Comparison of ENCODE assay signal across 19 cellular contexts in the genomic region with DNA sequence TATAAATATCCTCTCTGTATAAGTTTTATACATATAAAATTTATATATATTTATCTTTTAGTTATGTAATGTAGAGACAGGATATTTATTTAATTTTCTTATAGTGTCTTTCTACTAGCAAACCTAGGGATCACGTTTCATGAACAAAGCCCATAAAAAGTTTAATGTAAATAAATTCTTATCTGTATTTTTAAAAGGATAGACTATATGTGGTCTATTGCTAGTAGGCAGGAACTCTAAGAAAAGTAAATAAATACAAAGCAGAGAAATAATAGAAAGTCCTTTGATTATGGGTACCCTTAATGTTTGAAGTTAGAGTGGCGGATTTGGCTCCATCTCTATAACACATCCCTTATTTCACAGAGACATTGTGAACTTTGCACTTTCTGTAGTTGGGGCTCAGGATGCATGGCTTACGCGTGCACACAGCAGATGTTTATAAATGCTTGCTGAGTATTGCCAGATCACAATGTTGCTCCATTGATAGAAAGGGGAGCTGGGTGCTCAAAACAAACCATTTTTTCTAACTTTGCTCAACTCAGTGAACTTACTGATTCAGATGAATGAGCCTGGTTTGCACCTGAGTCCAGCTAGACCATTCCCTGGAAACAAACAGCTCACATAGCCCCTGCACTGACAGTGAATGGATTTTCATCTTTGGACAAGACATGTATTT.
DNase-seq lines count a peak whose midpoint lies in the region; ATAC-seq, FAIRE-seq and TF ChIP-seq lines count a peak whose summit lies in the region.
"Had no signal": no experiment of that assay in that cellular context is flagged by ENCODE, and none has a peak within 500 bp of the region (broad histone marks: within the 10 kb centered on the region; RNA-seq: fewer than 3 reads in every experiment).

No MANE protein-coding gene starts in this region.

- TF ChIP-seq CTCF in HCT116 (IDR thresholded peaks at IDR 0.05 in 2 of 3, conservative IDR thresholded peaks at IDR 0.05 in 1 of 3; ENCODE audit: borderline replicate concordance in 1 of 3, insufficient read depth in 1 of 3, low read depth in 2 of 3, low read length in 2 of 3) (no peak), PC-3 (conservative IDR thresholded peaks at IDR 0.05; ENCODE audit: low read depth, low read length) (no peak), kidney (IDR thresholded peaks at IDR 0.05; ENCODE audit: borderline replicate concordance, extremely low read depth, insufficient read depth) (no peak)

- H3K4me3 ChIP-seq in HCT116 (replicated peaks in 1 of 2; ENCODE audit: low read depth in 1 of 2, low read length in 2 of 2) (0 out of 4 replicates have a peak overlapping the region, but pooled peaks of 1 of the 2 experiments have one; percentile 12), PC-3 (ENCODE audit: low read length) (no peak overlapping the region), kidney (ENCODE audit: low read length in 2 of 2) (no peak overlapping the region), small intestine (ENCODE audit: low read depth in 1 of 2, low read length in 2 of 2) (no peak overlapping the region)
- H3K4me3 ChIP-seq: GM23338 had no signal

- no peaks in the 10 kb centered on the region for H3K9me2 ChIP-seq in HCT116 (ENCODE audit: insufficient read depth)
- H3K9me2 ChIP-seq in PC-3 (replicated peaks; ENCODE audit: low read length): no peaks in the 10 kb centered on the region

- CTCF ChIA-PET in HCT116 (lab: Charles Lee) (interaction anchor here (1.0 kb wide), 1 partner anchor 252 kb away, joined by 3 read pairs; no protein-coding TSS in a partner anchor), PC-3 (lab: Charles Lee) (no interaction called here)

- POLR2A ChIA-PET in HCT116 (lab: Charles Lee) (no interaction called here), PC-3 (lab: Charles Lee; ENCODE audit: unreplicated experiment) (interaction anchor here (0.8 kb wide), 1 partner anchor 220 kb away, joined by 4 read pairs; no protein-coding TSS in a partner anchor)

- H2AFZ ChIP-seq in HCT116 (ENCODE audit: low read depth, low read length, poor library complexity, severe bottlenecking) (peak overlapping the region; percentile 77), PC-3 (ENCODE audit: low read length) (no peak overlapping the region)
- H2AFZ ChIP-seq: GM23338 had no signal

- H3K9me3 ChIP-seq in HCT116 (ENCODE audit: control insufficient read depth in 1 of 2, insufficient read depth in 1 of 2, low read depth in 1 of 2, low read length in 2 of 2) (no peaks in the 10 kb centered on the region), PC-3 (ENCODE audit: low read length) (no peaks in the 10 kb centered on the region), kidney (ENCODE audit: control insufficient read depth in 1 of 2, low read length in 2 of 2) (no peaks in the 10 kb centered on the region), small intestine (ENCODE audit: control insufficient read depth, low read depth) (no peaks in the 10 kb centered on the region)

- H3K27ac ChIP-seq in HCT116 (ENCODE audit: low read depth, low read length) (no peak overlapping the region), PC-3 (ENCODE audit: low read length) (no peak overlapping the region), kidney (ENCODE audit: low read depth in 2 of 2, low read length in 2 of 2) (no peak overlapping the region), small intestine (ENCODE audit: low read depth in 1 of 2, low read length in 1 of 2) (no peak overlapping the region)
- H3K27ac ChIP-seq: C4-2B, KMS-11 had no signal

- FAIRE-seq in kidney (lab: Jason Lieb, UNC) (peak; percentile 42), small intestine (lab: Jason Lieb, UNC) (peak; percentile 10)
- FAIRE-seq: GM19239 had no signal

- DNase-seq in HCT116 (ENCODE audit: low read depth, low spot score) (no peak), PC-3 (no peak), kidney (no peak), small intestine (no peak), EL (no peak)
- DNase-seq: AML-193; GF-D8; NCI-H1930; NCI-H446 treated with DMSO at 0.1 percent for 48 hours; NCI-H748 treated with DMSO at 0.1 percent for 48 hours; NK-92 treated with Interleukin-12 subunit alpha and Interleukin-12 subunit beta, amount 100 ng/mL, for 24 hours; SIG-M5; T-helper 1 cell had no signal

- WGBS in small intestine, 3 donors: 17 to 50% (median 32%) methylated on average over 4 of the region's 4 CpGs

- H3K27me3 ChIP-seq in HCT116 (ENCODE audit: insufficient read depth, low read length): no peaks in the 10 kb centered on the region
- H3K27me3 ChIP-seq in PC-3 (ENCODE audit: low read length): no peaks in the 10 kb centered on the region
- H3K27me3 ChIP-seq in small intestine (ENCODE audit: control insufficient read depth in 2 of 2, insufficient read depth in 2 of 2, low read length in 2 of 2): no peaks in the 10 kb centered on the region

- no peaks in the 10 kb centered on the region for H4K20me1 ChIP-seq in HCT116 (ENCODE audit: insufficient read depth)
- no peaks in the 10 kb centered on the region for H4K20me1 ChIP-seq in PC-3 (ENCODE audit: low read length)

- no peak for TF ChIP-seq RAD21 in HCT116 (IDR thresholded peaks at IDR 0.05; ENCODE audit: low read depth)

- no peak for ATAC-seq in HCT116
- peak; percentile 66 for ATAC-seq in PC-3
- no peak for ATAC-seq in GM21737 (IDR thresholded peaks at IDR 0.05; ENCODE audit: unreplicated experiment)
- no peak for ATAC-seq in HG02938 (IDR thresholded peaks at IDR 0.05; ENCODE audit: unreplicated experiment)
- ATAC-seq: GM23338 had no signal

- H3K4me1 ChIP-seq in HCT116 (ENCODE audit: control insufficient read depth in 1 of 2, insufficient read depth in 2 of 2, low read length in 2 of 2) (peaks cover 0 to 21% of the 10 kb centered on the region in 2 experiments; a peak in 2 of 4 replicates), PC-3 (ENCODE audit: insufficient read depth, low read length) (peaks cover 5% of the 10 kb centered on the region), kidney (ENCODE audit: control insufficient read depth in 1 of 2, insufficient read depth in 1 of 2, low read depth in 1 of 2, low read length in 2 of 2) (no peaks in the 10 kb centered on the region), small intestine (ENCODE audit: control insufficient read depth in 2 of 2, insufficient read depth in 1 of 2, low read depth in 1 of 2, low read length in 1 of 2) (no peaks in the 10 kb centered on the region)

- no peak overlapping the region for H3K9ac ChIP-seq in HCT116 (ENCODE audit: low read length)
- no peak overlapping the region for H3K9ac ChIP-seq in PC-3 (ENCODE audit: low read length)
- no peak overlapping the region for H3K9ac ChIP-seq in kidney (ENCODE audit: low read length in 2 of 2)
- H3K9ac ChIP-seq: KMS-11 had no signal

- H3K4me2 ChIP-seq in HCT116 (ENCODE audit: low read length) (peak overlapping the region; percentile 38), PC-3 (ENCODE audit: low read length) (no peak overlapping the region)
- H3K4me2 ChIP-seq: GM23338, KMS-11 had no signal

- TF ChIP-seq POLR2A in HCT116 (IDR thresholded peaks at IDR 0.05; ENCODE audit: borderline replicate concordance, extremely low read depth, insufficient read depth, insufficient read length): no peak

- H3K36me3 ChIP-seq in HCT116 (ENCODE audit: control insufficient read depth in 1 of 2, insufficient read depth in 2 of 2, low read length in 2 of 2) (no peaks in the 10 kb centered on the region), PC-3 (ENCODE audit: low read depth, low read length) (no peaks in the 10 kb centered on the region), kidney (ENCODE audit: control insufficient read depth in 1 of 2, insufficient read depth in 2 of 2, low read length in 2 of 2) (peaks cover 0 to 4% of the 10 kb centered on the region in 2 donors), small intestine (ENCODE audit: control insufficient read depth in 2 of 2, insufficient read depth in 2 of 2, low read length in 2 of 2) (no peaks in the 10 kb centered on the region)

- BruUV-seq in HCT116 (replicated peaks; lab: Mats Ljungman, UMichigan) (no TSS peak), PC-3 (replicated peaks; lab: Mats Ljungman, UMichigan) (no TSS peak)

- no peaks in the 10 kb centered on the region for H3F3A ChIP-seq in PC-3 (ENCODE audit: low read length, unreplicated experiment)

- H3K79me2 ChIP-seq in HCT116 (ENCODE audit: insufficient read depth, low read length): no peaks in the 10 kb centered on the region
- no peaks in the 10 kb centered on the region for H3K79me2 ChIP-seq in PC-3 (ENCODE audit: low read length)

- RAD21 ChIA-PET in HCT116 (lab: Charles Lee; ENCODE audit: low non-redundant PET in 1 of 2, low total read pairs in 2 of 2, uncharacterized antibody in 2 of 2, unreplicated experiment in 2 of 2): no interaction called here

- intact Hi-C loops in HCT116 (cut with micrococcal nuclease) (no loop called here), PC-3 (cut with micrococcal nuclease) (no loop called here), kidney (cut with DNase I) (no loop called here)

TF ChIP-seq in HCT116, 20 proteins besides CTCF, POLR2A, EP300 and RAD21 (continues in another document):
- TF ChIP-seq, protein P1, sequence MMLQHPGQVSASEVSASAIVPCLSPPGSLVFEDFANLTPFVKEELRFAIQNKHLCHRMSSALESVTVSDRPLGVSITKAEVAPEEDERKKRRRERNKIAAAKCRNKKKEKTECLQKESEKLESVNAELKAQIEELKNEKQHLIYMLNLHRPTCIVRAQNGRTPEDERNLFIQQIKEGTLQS (IDR thresholded peaks at IDR 0.05): no peak
- TF ChIP-seq ZNF274 (IDR thresholded peaks at IDR 0.05; ENCODE audit: low read depth, low read length): no peak
- TF ChIP-seq, protein P2, sequence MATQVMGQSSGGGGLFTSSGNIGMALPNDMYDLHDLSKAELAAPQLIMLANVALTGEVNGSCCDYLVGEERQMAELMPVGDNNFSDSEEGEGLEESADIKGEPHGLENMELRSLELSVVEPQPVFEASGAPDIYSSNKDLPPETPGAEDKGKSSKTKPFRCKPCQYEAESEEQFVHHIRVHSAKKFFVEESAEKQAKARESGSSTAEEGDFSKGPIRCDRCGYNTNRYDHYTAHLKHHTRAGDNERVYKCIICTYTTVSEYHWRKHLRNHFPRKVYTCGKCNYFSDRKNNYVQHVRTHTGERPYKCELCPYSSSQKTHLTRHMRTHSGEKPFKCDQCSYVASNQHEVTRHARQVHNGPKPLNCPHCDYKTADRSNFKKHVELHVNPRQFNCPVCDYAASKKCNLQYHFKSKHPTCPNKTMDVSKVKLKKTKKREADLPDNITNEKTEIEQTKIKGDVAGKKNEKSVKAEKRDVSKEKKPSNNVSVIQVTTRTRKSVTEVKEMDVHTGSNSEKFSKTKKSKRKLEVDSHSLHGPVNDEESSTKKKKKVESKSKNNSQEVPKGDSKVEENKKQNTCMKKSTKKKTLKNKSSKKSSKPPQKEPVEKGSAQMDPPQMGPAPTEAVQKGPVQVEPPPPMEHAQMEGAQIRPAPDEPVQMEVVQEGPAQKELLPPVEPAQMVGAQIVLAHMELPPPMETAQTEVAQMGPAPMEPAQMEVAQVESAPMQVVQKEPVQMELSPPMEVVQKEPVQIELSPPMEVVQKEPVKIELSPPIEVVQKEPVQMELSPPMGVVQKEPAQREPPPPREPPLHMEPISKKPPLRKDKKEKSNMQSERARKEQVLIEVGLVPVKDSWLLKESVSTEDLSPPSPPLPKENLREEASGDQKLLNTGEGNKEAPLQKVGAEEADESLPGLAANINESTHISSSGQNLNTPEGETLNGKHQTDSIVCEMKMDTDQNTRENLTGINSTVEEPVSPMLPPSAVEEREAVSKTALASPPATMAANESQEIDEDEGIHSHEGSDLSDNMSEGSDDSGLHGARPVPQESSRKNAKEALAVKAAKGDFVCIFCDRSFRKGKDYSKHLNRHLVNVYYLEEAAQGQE (IDR thresholded peaks at IDR 0.05; ENCODE audit: low read depth): no peak
